11 cellular contexts compared by ENCODE assay signal in the genomic region with DNA sequence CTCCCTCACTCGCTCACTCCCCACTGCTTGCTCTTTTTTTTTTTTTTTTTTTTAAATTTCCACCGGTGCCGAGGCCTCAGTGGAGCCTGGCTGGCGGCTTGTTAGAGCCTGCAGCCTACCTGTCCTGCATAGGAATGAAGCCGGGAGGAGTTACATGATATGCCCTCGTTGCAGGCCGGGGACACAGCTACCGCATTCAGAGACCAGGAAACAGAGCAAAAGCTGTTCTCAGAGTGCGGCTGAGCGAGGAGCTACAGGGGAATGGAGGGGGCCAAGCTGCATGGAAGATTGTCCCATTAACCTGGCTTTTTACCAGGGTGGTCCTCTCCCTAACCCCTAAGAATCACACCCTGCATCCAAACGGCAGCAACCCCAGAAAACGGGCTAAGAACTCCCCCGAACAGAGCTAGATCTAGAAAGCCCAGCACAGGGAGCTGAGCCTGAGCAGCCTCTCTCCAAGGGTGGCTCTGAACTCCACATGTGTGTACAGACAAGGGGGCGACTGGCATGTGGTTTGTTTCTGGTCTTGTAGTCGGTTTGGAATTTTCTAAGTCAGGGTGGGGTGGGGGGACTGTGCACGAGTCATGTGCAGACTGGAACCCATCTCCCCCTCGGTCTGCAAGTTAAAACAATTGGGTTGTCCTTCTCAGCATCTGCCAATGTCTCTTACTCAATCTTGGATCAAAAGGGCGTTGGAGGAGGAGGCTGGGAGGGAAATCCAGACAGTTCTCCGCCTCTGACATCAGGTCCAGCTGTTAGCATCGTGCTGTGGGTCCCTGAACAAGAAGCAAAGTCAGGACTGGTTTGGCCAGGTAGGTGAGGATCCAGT.
DNase-seq lines count a peak whose midpoint lies in the region; ATAC-seq and TF ChIP-seq lines count a peak whose summit lies in the region.
"Had no signal": no experiment of that assay in that cellular context is flagged by ENCODE, and none has a peak within 500 bp of the region (broad histone marks: within the 10 kb centered on the region; RNA-seq: fewer than 3 reads in every experiment).

No MANE protein-coding gene starts in this region.

- H3K9me3 ChIP-seq in mucosa of stomach (ENCODE audit: control insufficient read depth, low read length): no peaks in the 10 kb centered on the region
- H3K9me3 ChIP-seq: esophagus muscularis mucosa, Peyer's patch had no signal

- in situ Hi-C loops in KBM-7 (cut with MboI; ENCODE audit: low pct_unique_long_range_greater_than_20kb, low sequenced_read_pairs): no loop called here

- TF ChIP-seq CTCF in AG10803 (conservative IDR thresholded peaks at IDR 0.05; ENCODE audit: low read length) (no peak), fibroblast of the aortic adventitia (IDR thresholded peaks at IDR 0.05; ENCODE audit: insufficient read depth, low read length) (no peak)

- H3K4me3 ChIP-seq in AG10803 (ENCODE audit: low read length) (peak overlapping the region; percentile 22), fibroblast of the aortic adventitia (ENCODE audit: low read depth, low read length) (no peak overlapping the region), mucosa of stomach (ENCODE audit: low read length) (no peak overlapping the region)
- H3K4me3 ChIP-seq: esophagus muscularis mucosa, Peyer's patch had no signal

- H3K9ac ChIP-seq in mucosa of stomach (ENCODE audit: low read length): peak overlapping the region; percentile 65

- DNase-seq in AG10803 (ENCODE audit: low read depth) (peak; percentile 58), RPMI7951 (ENCODE audit: low read depth) (peak; percentile 66), fibroblast of the aortic adventitia (ENCODE audit: low read depth) (peak; percentile 68), GF-D8 (lab: John Stamatoyannopoulos, UW) (no peak), KBM-7 (no peak)
- DNase-seq: activated B cell treated with CpG ODN at 0.5 μM for 24 hours, Peyer's patch had no signal

- H3K27me3 ChIP-seq in mucosa of stomach (ENCODE audit: control insufficient read depth, insufficient read depth, low read length): no peaks in the 10 kb centered on the region
- H3K27me3 ChIP-seq: Peyer's patch had no signal

- ATAC-seq in GM18858 (IDR thresholded peaks at IDR 0.05; ENCODE audit: unreplicated experiment) (no peak), HG03097 (IDR thresholded peaks at IDR 0.05; ENCODE audit: low FRiP score, unreplicated experiment) (no peak)

- no peaks in the 10 kb centered on the region for H3K36me3 ChIP-seq in mucosa of stomach (ENCODE audit: control insufficient read depth, insufficient read depth, low read length)
- H3K36me3 ChIP-seq: esophagus muscularis mucosa, Peyer's patch had no signal

- peaks cover 39% of the 10 kb centered on the region for H3K4me1 ChIP-seq in mucosa of stomach (ENCODE audit: control insufficient read depth, insufficient read depth, low read length)

Comparison
In these comparisons a context has a peak if more than half of its experiments do, and no peak if none do; other contexts are left out.
1. DNase-seq: peak in AG10803 (single experiment), RPMI7951 (single experiment) and fibroblast of the aortic adventitia (single experiment); none in GF-D8 (single experiment) and KBM-7 (single experiment).